Comparison of ENCODE assay signal across 9 cellular contexts in the genomic region with DNA sequence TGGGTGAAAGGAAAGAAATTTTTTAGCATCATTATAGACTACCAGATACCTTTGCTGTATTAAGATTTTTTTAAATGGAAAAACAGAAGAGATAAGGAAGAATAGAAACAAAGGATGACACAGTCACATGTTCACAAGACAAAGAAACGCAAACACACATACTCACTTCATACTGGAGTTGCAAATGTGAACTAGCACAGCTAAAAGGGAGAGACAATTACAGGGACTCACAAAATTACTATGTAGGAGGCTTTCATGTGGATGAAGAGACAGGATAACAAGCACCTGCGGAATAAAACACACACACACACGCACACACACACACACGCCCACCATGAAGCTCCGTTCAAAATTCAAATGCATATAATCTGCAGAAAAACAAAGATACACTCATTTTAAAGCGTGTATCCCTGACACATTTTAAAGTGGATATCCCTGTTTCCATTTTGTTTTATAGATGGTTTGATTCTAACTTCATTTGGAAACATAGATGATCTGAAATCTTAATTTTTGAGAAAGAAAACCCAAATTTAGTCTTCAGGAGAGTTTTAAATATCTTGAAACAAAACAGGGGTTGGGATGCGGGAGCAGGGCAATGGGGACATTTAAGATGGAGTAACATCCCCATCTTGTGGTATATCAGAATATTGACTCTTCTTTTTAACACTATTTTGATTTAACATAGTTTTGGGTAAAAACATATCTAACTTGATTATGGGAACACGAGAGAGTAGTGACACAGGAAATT. TPM values are rescaled to one million over a fixed set of nuclear protein-coding genes. Genes with fewer than 3 reads are reported as not detected.
DNase-seq lines count a peak whose midpoint lies in the region; ATAC-seq, FAIRE-seq and TF ChIP-seq lines count a peak whose summit lies in the region.
"Had no signal": no experiment of that assay in that cellular context is flagged by ENCODE, and none has a peak within 500 bp of the region (broad histone marks: within the 10 kb centered on the region; RNA-seq: fewer than 3 reads in every experiment).

No MANE protein-coding gene starts in this region.

- no peak overlapping the region for H2AFZ ChIP-seq in keratinocyte (ENCODE audit: control insufficient read depth, low read length)

- H3K36me3 ChIP-seq in keratinocyte (ENCODE audit: control insufficient read depth in 2 of 2, extremely low read depth in 1 of 2, insufficient read depth in 2 of 2, low read length in 2 of 2): no peaks in the 10 kb centered on the region
- H3K36me3 ChIP-seq in thyroid gland: no peaks in the 10 kb centered on the region
- H3K36me3 ChIP-seq: BLaER1 had no signal

- no peaks in the 10 kb centered on the region for H3K79me2 ChIP-seq in keratinocyte (ENCODE audit: control insufficient read depth, insufficient read depth, low read length)

- H3K9me3 ChIP-seq in keratinocyte (ENCODE audit: control insufficient read depth, low read depth, low read length) (no peaks in the 10 kb centered on the region), thyroid gland (no peaks in the 10 kb centered on the region)

- 20 to 21% methylated on average over 8 of the region's 8 CpGs for WGBS in thyroid gland, 2 donors

- H3K27ac ChIP-seq in keratinocyte (ENCODE audit: control insufficient read depth, insufficient read depth, low read length) (no peak overlapping the region), thyroid gland (no peak overlapping the region)
- H3K27ac ChIP-seq: BLaER1 had no signal

- H3K4me2 ChIP-seq in keratinocyte (ENCODE audit: control insufficient read depth, extremely low read depth, insufficient read depth, low read depth, low read length): no peak overlapping the region
- H3K4me2 ChIP-seq: BLaER1 had no signal

- H3K4me3 ChIP-seq in keratinocyte (ENCODE audit: control insufficient read depth in 2 of 3, extremely low read depth in 1 of 3, insufficient read depth in 2 of 3, low read depth in 1 of 3, low read length in 3 of 3): no peak overlapping the region
- H3K4me3 ChIP-seq in thyroid gland (replicated peaks in 1 of 3): no peak overlapping the region
- H3K4me3 ChIP-seq: BLaER1 had no signal

- intact Hi-C loops in thyroid gland (cut with DNase I): no loop called here

- H3K27me3 ChIP-seq in keratinocyte (ENCODE audit: control insufficient read depth, extremely low read depth, insufficient read depth, low read length) (no peaks in the 10 kb centered on the region), thyroid gland (no peaks in the 10 kb centered on the region)
- H3K27me3 ChIP-seq: BLaER1 had no signal

- no peaks in the 10 kb centered on the region for H3K9me1 ChIP-seq in keratinocyte (ENCODE audit: control insufficient read depth, extremely low read depth, insufficient read depth, low read length)

- DNase-seq in DMS 273 (lab: John Stamatoyannopoulos, UW; ENCODE audit: unreplicated experiment) (peak; percentile 48), DMS 273 treated with DMSO at 0.1 percent for 48 hours (lab: John Stamatoyannopoulos, UW) (no peak), NCI-H2227 treated with DMSO at 0.1 percent for 48 hours (lab: John Stamatoyannopoulos, UW) (peak; percentile 76), T47D (ENCODE audit: low read depth in 1 of 2, low spot score in 1 of 2) (peak; percentile 16 to 53), keratinocyte (ENCODE audit: low read depth, low spot score) (no peak), thyroid gland (peak in 1 of 2 donors; percentile 9)

- FAIRE-seq in keratinocyte (lab: Jason Lieb, UNC): peak; percentile 76

- dilution Hi-C loops in keratinocyte (cut with MboI; ENCODE audit: extremely low pct_ligation_motif_present, low sequenced_read_pairs): no loop called here

- in situ Hi-C loops in T47D (cut with HindIII; ENCODE audit: low pct_unique_long_range_greater_than_20kb, low sequenced_read_pairs): no loop called here

- no peaks in the 10 kb centered on the region for H4K20me1 ChIP-seq in keratinocyte (ENCODE audit: control insufficient read depth, extremely low read depth, insufficient read depth, low read length)
- H4K20me1 ChIP-seq: BLaER1 had no signal

- TF ChIP-seq CTCF in keratinocyte (optimal IDR thresholded peaks at IDR 0.05 in 1 of 3, IDR thresholded peaks at IDR 0.05 in 1 of 3, conservative IDR thresholded peaks at IDR 0.05 in 1 of 3; ENCODE audit: extremely low read depth in 1 of 3, insufficient read depth in 2 of 3, low read length in 3 of 3) (peak; percentile 20 to 52 (median 27)), thyroid gland (IDR thresholded peaks at IDR 0.05) (peak in 5 of 6 experiments; percentile 26 to 68 (median 56))

- ATAC-seq in HG02588 (IDR thresholded peaks at IDR 0.05; ENCODE audit: unreplicated experiment) (peak; percentile 58), HG02571 (IDR thresholded peaks at IDR 0.05; ENCODE audit: unreplicated experiment) (no peak)

- no peaks in the 10 kb centered on the region for H3K4me1 ChIP-seq in keratinocyte (ENCODE audit: control insufficient read depth, extremely low read depth, insufficient read depth, low read length)
- H3K4me1 ChIP-seq in thyroid gland: no peaks in the 10 kb centered on the region
- H3K4me1 ChIP-seq: BLaER1 had no signal

- TF ChIP-seq POLR2A in thyroid gland (IDR thresholded peaks at IDR 0.05): no peak

- no peak overlapping the region for H3K9ac ChIP-seq in keratinocyte (ENCODE audit: control insufficient read depth, extremely low read depth, insufficient read depth, low read length)
- H3K9ac ChIP-seq: BLaER1 had no signal

RNA-seq across cellular contexts. Expression of a gene that starts 36.7 kb away (rescaled TPM):
- 3.8 to 6.9 TPM (median 5.0 TPM) in 3 replicates for polyA plus RNA-seq in keratinocyte
- polyA plus RNA-seq in keratinocyte (2011; ENCODE audit: low read depth): 7.7 TPM
- 2.6 and 4.1 TPM in 2 replicates for polyA plus RNA-seq in keratinocyte (2011; cell fraction: cytosol; rRNA removed)
- polyA plus RNA-seq in keratinocyte (2011; cell fraction: nucleus; rRNA removed): 8.8 and 12.7 TPM in 2 replicates
- polyA plus RNA-seq in keratinocyte (2012; ENCODE audit: low replicate concordance): 4.5 and 5.5 TPM in 2 replicates
- polyA minus RNA-seq in keratinocyte: 0.23 to 3.4 TPM (median 2.1 TPM) in 3 replicates
- polyA minus RNA-seq in keratinocyte (2011; cell fraction: cytosol; rRNA and poly(A)+ RNA removed): 2.9 TPM
- 3.6 and 7.4 TPM in 2 replicates for polyA minus RNA-seq in keratinocyte (2011; cell fraction: nucleus; rRNA and poly(A)+ RNA removed)
- 10 to 100 TPM in 2 of 4 donors, 1 to 10 TPM in 2; 9.4 to 11.6 (median 10.4) TPM for total RNA-seq in thyroid gland

RNA-seq across cellular contexts. Expression of a gene that starts 36.8 kb away (rescaled TPM):
- 7.6 to 19.3 TPM (median 10.3 TPM) in 3 replicates for polyA plus RNA-seq in keratinocyte
- 22.5 TPM for polyA plus RNA-seq in keratinocyte (2011; ENCODE audit: low read depth)
- 8.0 and 8.6 TPM in 2 replicates for polyA plus RNA-seq in keratinocyte (2011; cell fraction: cytosol; rRNA removed)
- polyA plus RNA-seq in keratinocyte (2011; cell fraction: nucleus; rRNA removed): 19.7 and 34.0 TPM in 2 replicates
- polyA plus RNA-seq in keratinocyte (2012; ENCODE audit: low replicate concordance): 12.5 and 12.8 TPM in 2 replicates
- polyA minus RNA-seq in keratinocyte: 1.3 to 8.3 TPM (median 3.4 TPM) in 3 replicates
- 3.6 TPM for polyA minus RNA-seq in keratinocyte (2011; cell fraction: cytosol; rRNA and poly(A)+ RNA removed)
- 9.0 and 16.1 TPM in 2 replicates for polyA minus RNA-seq in keratinocyte (2011; cell fraction: nucleus; rRNA and poly(A)+ RNA removed)
- 10 to 100 TPM; 24.8 to 44.9 (median 28.8) TPM for total RNA-seq in thyroid gland

Comparison
In these comparisons a context has a peak if more than half of its experiments do, and no peak if none do; other contexts are left out.
1. DNase-seq: peak in DMS 273 (single experiment), NCI-H2227 treated with DMSO at 0.1 percent for 48 hours (single experiment) and T47D (2 of 2); none in DMS 273 treated with DMSO at 0.1 percent for 48 hours (single experiment) and keratinocyte (single experiment).